13 cellular contexts compared by ENCODE assay signal in the genomic region with DNA sequence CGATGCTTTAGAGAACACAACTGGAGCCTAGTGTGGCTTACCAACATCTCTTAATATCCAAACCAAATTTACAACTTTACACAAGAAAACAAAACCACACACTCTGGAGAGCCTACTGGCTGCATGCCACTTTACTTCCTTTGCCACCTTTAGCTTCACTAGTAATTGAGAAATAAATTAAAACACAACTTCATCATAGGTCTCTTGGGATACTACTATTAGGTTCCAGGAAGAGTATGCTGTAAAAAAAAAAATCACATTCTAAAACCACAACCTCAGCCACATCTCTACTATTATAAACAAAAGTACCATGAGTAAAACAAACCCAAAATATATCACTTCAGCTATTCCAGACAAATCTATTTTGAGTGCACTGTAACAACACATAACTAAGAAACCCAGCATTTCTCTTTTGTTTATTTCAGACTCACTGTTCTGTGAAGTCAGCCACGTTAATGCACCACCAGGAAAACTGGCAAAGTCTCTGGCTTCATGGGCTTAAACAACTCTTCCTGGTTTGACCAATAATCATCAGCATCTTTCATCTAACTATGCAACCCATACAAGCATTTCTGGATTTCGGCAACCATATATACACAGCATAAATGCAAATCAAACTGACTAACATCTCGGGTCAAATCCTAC. TPM values are rescaled to one million over a fixed set of nuclear protein-coding genes. Genes with fewer than 3 reads are reported as not detected.
A peak's percentile ranks its signal among the peaks of the same experiment; 100 is the strongest.
DNase-seq lines count a peak whose midpoint lies in the region; ATAC-seq and TF ChIP-seq lines count a peak whose summit lies in the region.
"Had no signal": no experiment of that assay in that cellular context is flagged by ENCODE, and none has a peak within 500 bp of the region (broad histone marks: within the 10 kb centered on the region; RNA-seq: fewer than 3 reads in every experiment).

No MANE protein-coding gene starts in this region.

- no peak overlapping the region for H2BK120ac ChIP-seq in mesenchymal stem cell (ENCODE audit: low read depth, low read length)

- TF ChIP-seq CTCF in AG04450 (IDR thresholded peaks at IDR 0.05; ENCODE audit: low read depth, low read length) (no peak), prostate gland (IDR thresholded peaks at IDR 0.05) (no peak)

- H3K14ac ChIP-seq in mesenchymal stem cell (ENCODE audit: low read length in 2 of 2), result no peak overlapping the region

- H2BK5ac ChIP-seq in mesenchymal stem cell (ENCODE audit: low read depth, low read length, poor library complexity, severe bottlenecking), result no peak overlapping the region

- no peak overlapping the region for H4K8ac ChIP-seq in mesenchymal stem cell (ENCODE audit: low read length)

- no peak for TF ChIP-seq POLR2A in prostate gland (IDR thresholded peaks at IDR 0.05)

- H4K91ac ChIP-seq in mesenchymal stem cell (ENCODE audit: low read length), result no peak overlapping the region

- H3K4me2 ChIP-seq in mesenchymal stem cell (ENCODE audit: low read length, poor library complexity, severe bottlenecking), result no peak overlapping the region
- H3K4me2 ChIP-seq: GM23338 had no signal

- no peak overlapping the region for H3K18ac ChIP-seq in mesenchymal stem cell (ENCODE audit: low read depth in 1 of 2, low read length in 2 of 2)

- H2BK15ac ChIP-seq in mesenchymal stem cell (ENCODE audit: low read depth, poor library complexity, severe bottlenecking), result no peak overlapping the region

- peaks cover 11 to 67% of the 10 kb centered on the region in 2 experiments for H3K36me3 ChIP-seq in mesenchymal stem cell (ENCODE audit: control insufficient read depth in 1 of 2, insufficient read depth in 2 of 2, low read depth in 1 of 2, low read length in 2 of 2)
- H3K36me3 ChIP-seq in prostate gland, result no peaks in the 10 kb centered on the region

- H3K79me1 ChIP-seq in mesenchymal stem cell (replicated peaks; ENCODE audit: low read length, poor library complexity, severe bottlenecking), result peaks cover 12% of the 10 kb centered on the region

- H2AFZ ChIP-seq in mesenchymal stem cell (ENCODE audit: low read depth, low read length), result no peak overlapping the region
- H2AFZ ChIP-seq: GM23338 had no signal

- intact Hi-C loops in prostate gland (cut with DNase I), result no loop called here

- H2BK12ac ChIP-seq in mesenchymal stem cell (ENCODE audit: low read length in 2 of 2), result no peak overlapping the region

- ATAC-seq in GM19397 (IDR thresholded peaks at IDR 0.05; ENCODE audit: unreplicated experiment), result no peak
- ATAC-seq: GM23338 had no signal

- H3K4ac ChIP-seq in mesenchymal stem cell (ENCODE audit: low read depth in 1 of 2, low read length in 2 of 2), result no peak overlapping the region

- POLR2A ChIA-PET in AG04450 (lab: Yijun Ruan, JAX), result interaction anchor here (1.0 to 1.6 kb wide), 3 partner anchors 10 to 94 kb away, joined by 3 to 11 read pairs (median 3); a partner anchor contains a TSS

- peak overlapping the region; percentile 8 for H3K9ac ChIP-seq in mesenchymal stem cell (ENCODE audit: low read length)

- no peaks in the 10 kb centered on the region for H3K27me3 ChIP-seq in AG04450 (ENCODE audit: control insufficient read depth, insufficient read depth, low read length)
- no peaks in the 10 kb centered on the region for H3K27me3 ChIP-seq in mesenchymal stem cell (ENCODE audit: control insufficient read depth in 1 of 2, insufficient read depth in 1 of 2, low read length in 2 of 2)
- no peaks in the 10 kb centered on the region for H3K27me3 ChIP-seq in prostate gland (replicated peaks; ENCODE audit: insufficient read depth)

- H3K9me3 ChIP-seq in AG04450 (ENCODE audit: control insufficient read depth, insufficient read depth, low read length), result no peaks in the 10 kb centered on the region
- no peaks in the 10 kb centered on the region for H3K9me3 ChIP-seq in mesenchymal stem cell (ENCODE audit: control insufficient read depth, low read length)
- no peaks in the 10 kb centered on the region for H3K9me3 ChIP-seq in prostate gland
- H3K9me3 ChIP-seq: Caco-2, psoas muscle had no signal

- CTCF ChIA-PET in AG04450 (lab: Charles Lee), result interaction anchor here (1.0 kb wide), 1 partner anchor 10 kb away, joined by 3 read pairs; no protein-coding TSS in a partner anchor

- DNase-seq in AG04450 (ENCODE audit: low read depth, low spot score) (peak; percentile 84), EH (ENCODE audit: low read depth) (peak; percentile 82), amniotic epithelial cell (ENCODE audit: low read depth) (peak; percentile 71), mesenchymal stem cell (peak; percentile 84), prostate gland (ENCODE audit: low spot score) (no peak), NCI-H2081 treated with DMSO at 0.1 percent for 48 hours (lab: John Stamatoyannopoulos, UW) (no peak), NCI-H345 (lab: John Stamatoyannopoulos, UW) (no peak)
- DNase-seq: activated effector memory CD4-positive, alpha-beta T cell treated with Interleukin-2 at 50 U/mL for 16 hours; Caco-2; NK-92 treated with Interleukin-12 subunit alpha and Interleukin-12 subunit beta, amount 100 ng/mL, for 24 hours; psoas muscle had no signal

- peak overlapping the region; percentile 70 for H3K27ac ChIP-seq in AG04450 (ENCODE audit: low read depth, low read length)
- no peak overlapping the region for H3K27ac ChIP-seq in mesenchymal stem cell (ENCODE audit: low read length, poor library complexity, severe bottlenecking)
- no peak overlapping the region for H3K27ac ChIP-seq in prostate gland
- H3K27ac ChIP-seq: psoas muscle had no signal

- H2AK5ac ChIP-seq in mesenchymal stem cell (ENCODE audit: low read length, severe bottlenecking), result no peak overlapping the region

- peaks cover 3% of the 10 kb centered on the region for H3K4me1 ChIP-seq in mesenchymal stem cell (ENCODE audit: control insufficient read depth, insufficient read depth, low read depth, low read length)
- no peaks in the 10 kb centered on the region for H3K4me1 ChIP-seq in prostate gland (replicated peaks)
- H3K4me1 ChIP-seq: Caco-2, psoas muscle had no signal

- H3K23ac ChIP-seq in mesenchymal stem cell (ENCODE audit: low read length in 2 of 2), result no peak overlapping the region

- H3K4me3 ChIP-seq in AG04450 (ENCODE audit: low read depth, low read length), result no peak overlapping the region
- no peak overlapping the region for H3K4me3 ChIP-seq in mesenchymal stem cell (ENCODE audit: insufficient read depth in 1 of 2, low read depth in 1 of 2, low read length in 2 of 2)
- no peak overlapping the region for H3K4me3 ChIP-seq in prostate gland
- H3K4me3 ChIP-seq: GM23338, psoas muscle had no signal

- WGBS in mesenchymal stem cell, result 53% methylated on average over 3 of the region's 4 CpGs
- 55% methylated on average over 4 of the region's 4 CpGs for WGBS in prostate gland

RNA-seq across cellular contexts. Expression of a gene that starts 59.1 kb away (rescaled TPM):
- 24.2 and 26.4 TPM in 2 replicates for polyA plus RNA-seq in AG04450 (2011; rRNA removed)
- 26.2 and 37.4 TPM in 2 replicates for polyA minus RNA-seq in AG04450 (2011; rRNA and poly(A)+ RNA removed)
- polyA plus RNA-seq in mesenchymal stem cell (2013, experiment 1 of 2), result 19.2 TPM
- polyA plus RNA-seq in mesenchymal stem cell (2013, experiment 2 of 2), result 19.1 TPM
- total RNA-seq in prostate gland, result 10 to 100 TPM; 49.5 to 63.5 TPM

Comparison
In these comparisons a context has a peak if more than half of its experiments do, and no peak if none do; other contexts are left out.
1. DNase-seq: peak in AG04450 (single experiment), EH (single experiment), amniotic epithelial cell (single experiment) and mesenchymal stem cell (single experiment); none in prostate gland (single experiment), NCI-H2081 treated with DMSO at 0.1 percent for 48 hours (single experiment) and NCI-H345 (single experiment).